In the genomic region with DNA sequence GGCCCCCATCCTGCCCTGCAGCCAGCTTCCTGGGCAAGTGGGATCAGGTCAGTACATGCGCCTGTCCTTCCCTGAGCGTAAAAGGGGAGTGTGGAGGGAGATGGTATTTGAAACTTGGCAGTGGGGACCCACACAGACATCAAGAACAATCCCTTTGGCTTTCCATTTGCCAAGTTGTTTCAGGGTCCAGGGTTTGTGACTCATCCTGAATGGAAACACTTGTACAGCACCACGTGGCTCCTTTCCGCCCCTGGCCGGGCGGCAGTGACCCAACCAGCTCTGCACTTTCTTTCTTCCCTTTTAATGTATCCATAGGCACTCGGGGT, we compare ENCODE assay signal across 11 cellular contexts.
DNase-seq lines count a peak whose midpoint lies in the region; ATAC-seq and TF ChIP-seq lines count a peak whose summit lies in the region.
"Had no signal": no experiment of that assay in that cellular context is flagged by ENCODE, and none has a peak within 500 bp of the region (broad histone marks: within the 10 kb centered on the region; RNA-seq: fewer than 3 reads in every experiment).

No MANE protein-coding gene starts in this region.

- TF ChIP-seq CTCF in breast epithelium (IDR thresholded peaks at IDR 0.05) (no peak), psoas muscle (IDR thresholded peaks at IDR 0.05) (no peak)

- no peaks in the 10 kb centered on the region for H3K36me3 ChIP-seq in GM23248 (ENCODE audit: low read depth)
- no peaks in the 10 kb centered on the region for H3K36me3 ChIP-seq in breast epithelium
- no peaks in the 10 kb centered on the region for H3K36me3 ChIP-seq in psoas muscle (ENCODE audit: insufficient read depth in 1 of 2, low read depth in 1 of 2)
- H3K36me3 ChIP-seq: vagina had no signal

- no peaks in the 10 kb centered on the region for H3K79me2 ChIP-seq in GM23248 (ENCODE audit: insufficient read depth)

- DNase-seq in GM23248 (peak; percentile 39), breast epithelium (ENCODE audit: low spot score in 2 of 2) (peak in 1 of 2 donors; percentile 73), Right ventricle myocardium superior (peak; percentile 62), psoas muscle (peak; percentile 37 to 65), HuH-7.5 (ENCODE audit: low spot score) (no peak), NCI-H524 (lab: John Stamatoyannopoulos, UW) (no peak), activated T-cell treated with anti-CD3 and anti-CD28 coated beads for 4 hours (no peak), NCI-H1092 treated with DMSO at 0.1 percent for 48 hours (lab: John Stamatoyannopoulos, UW) (no peak)
- DNase-seq: activated CD4-positive, alpha-beta T cell treated with anti-CD3 and anti-CD28 coated beads for 4 hours; MV-4-11 had no signal

- H4K20me1 ChIP-seq in GM23248 (ENCODE audit: insufficient read depth) = no peaks in the 10 kb centered on the region

- H3K27ac ChIP-seq in GM23248 (no peak overlapping the region), breast epithelium (peak overlapping the region; percentile 46 to 72), psoas muscle (no peak overlapping the region)

- intact Hi-C loops in breast epithelium (cut with DNase I; ENCODE audit: low total_unique reads) (no loop called here), Right ventricle myocardium superior (cut with DNase I) (no loop called here), psoas muscle (cut with DNase I) (no loop called here)

- H3K9me2 ChIP-seq in GM23248 (ENCODE audit: insufficient read depth) = no peaks in the 10 kb centered on the region

- no peaks in the 10 kb centered on the region for H3K9me3 ChIP-seq in GM23248 (ENCODE audit: low read depth)
- H3K9me3 ChIP-seq in breast epithelium = peaks cover 3 to 11% of the 10 kb centered on the region in 2 donors
- peaks cover 11% of the 10 kb centered on the region for H3K9me3 ChIP-seq in psoas muscle
- H3K9me3 ChIP-seq: vagina had no signal

- no peaks in the 10 kb centered on the region for H3F3A ChIP-seq in GM23248 (ENCODE audit: insufficient read depth)

- H3K4me1 ChIP-seq in GM23248 (ENCODE audit: insufficient read depth) = peaks cover 4% of the 10 kb centered on the region; the same call in 1 of the 2 replicates
- peaks cover 0 to 8% of the 10 kb centered on the region in 2 donors for H3K4me1 ChIP-seq in breast epithelium
- H3K4me1 ChIP-seq in psoas muscle = no peaks in the 10 kb centered on the region

- 0 out of 2 replicates have a peak, but pooled peaks cover 3% of the 10 kb centered on the region for H3K27me3 ChIP-seq in GM23248 (replicated peaks; ENCODE audit: insufficient read depth)
- no peaks in the 10 kb centered on the region for H3K27me3 ChIP-seq in breast epithelium
- H3K27me3 ChIP-seq in psoas muscle (ENCODE audit: insufficient read depth in 3 of 3, low read length in 2 of 3) = no peaks in the 10 kb centered on the region
- H3K27me3 ChIP-seq: vagina had no signal

- no peak overlapping the region for H3K4me2 ChIP-seq in GM23248 (ENCODE audit: unreplicated experiment)

- no peak for TF ChIP-seq POLR2A in breast epithelium (IDR thresholded peaks at IDR 0.05)

- in situ Hi-C loops in GM23248 (cut with MboI) = no loop called here

- no peak overlapping the region for H3K9ac ChIP-seq in GM23248

- WGBS in GM23248 (ENCODE audit: low coverage in 1 of 2, low lambda C conversion rate in 2 of 2, missing lambda C conversion rate in 2 of 2), 2 experiments = 37 to 39% methylated on average over 7 of the region's 7 CpGs
- WGBS in psoas muscle, 3 donors = 28 to 42% (median 30%) methylated on average over 7 of the region's 7 CpGs

- H3K4me3 ChIP-seq in GM23248 (no peak overlapping the region), breast epithelium (no peak overlapping the region), psoas muscle (no peak overlapping the region)
- H3K4me3 ChIP-seq: vagina had no signal

- ATAC-seq in Right ventricle myocardium superior (ENCODE audit: poor library complexity) (peak; percentile 87), psoas muscle (peak; percentile 59 to 84 (median 76))

- no peak overlapping the region for H2AFZ ChIP-seq in GM23248

Comparison
In these comparisons a context has a peak if more than half of its experiments do, and no peak if none do; other contexts are left out.
1. DNase-seq: peak in GM23248 (single experiment), Right ventricle myocardium superior (single experiment) and psoas muscle (2 of 2); none in HuH-7.5 (single experiment), NCI-H524 (0 of 2), activated T-cell treated with anti-CD3 and anti-CD28 coated beads for 4 hours (single experiment) and NCI-H1092 treated with DMSO at 0.1 percent for 48 hours (single experiment).
2. H3K27ac ChIP-seq: peak in breast epithelium (2 of 2); none in GM23248 (single experiment) and psoas muscle (single experiment).